Comparison of ENCODE assay signal across 1 cellular context in genomic region chr3:39153977-39154299, GRCh38.
A peak's percentile ranks its signal among the peaks of the same experiment; 100 is the strongest.
TF ChIP-seq lines count a peak whose summit lies in the region.

No MANE protein-coding gene starts in this region.

TF ChIP-seq in K562, 482 proteins besides CTCF, POLR2A, EP300 and RAD21:
- TF ChIP-seq ZC3H4 (CRISPR knock-in tag; IDR thresholded peaks at IDR 0.05; ENCODE audit: borderline replicate concordance) (no peak), ZNF740 (CRISPR knock-in tag; IDR thresholded peaks at IDR 0.05) (no peak), ZNF740 (tag; IDR thresholded peaks at IDR 0.05) (0 out of 4 replicates have a peak, but pooled peaks of 1 of the 2 experiments have one; percentile 7), EGR1 (conservative IDR thresholded peaks at IDR 0.05) (0 out of 2 replicates have a peak, but pooled peaks have one; percentile 0), HDAC3 (IDR thresholded peaks at IDR 0.05; ENCODE audit: borderline replicate concordance, partially characterized antibody) (peak; percentile 28), NR2C2 (CRISPR knock-in tag; IDR thresholded peaks at IDR 0.05) (no peak), NR2C2 (tag; IDR thresholded peaks at IDR 0.05) (peak; percentile 37; the same call in 1 of the 2 replicates), RUNX1 (IDR thresholded peaks at IDR 0.05; ENCODE audit: low read depth) (no peak), ZNF277 (CRISPR knock-in tag; IDR thresholded peaks at IDR 0.05; ENCODE audit: borderline replicate concordance) (no peak), NUFIP1 (IDR thresholded peaks at IDR 0.05; ENCODE audit: partially characterized antibody) (no peak), CHD4 (IDR thresholded peaks at IDR 0.05; ENCODE audit: insufficient read depth, insufficient replicate concordance, low read depth, low read length, poor library complexity, severe bottlenecking) (peak; percentile 93), SAP30 (IDR thresholded peaks at IDR 0.05; ENCODE audit: borderline replicate concordance, insufficient read depth, low read depth, low read length, poor library complexity, severe bottlenecking) (peak; percentile 14), ZNF699 (CRISPR knock-in tag; IDR thresholded peaks at IDR 0.05; ENCODE audit: insufficient replicate concordance) (no peak), ZNF384 (IDR thresholded peaks at IDR 0.05; ENCODE audit: low read depth, low read length) (no peak), POLR2H (tag; IDR thresholded peaks at IDR 0.05; ENCODE audit: low read depth) (peak; percentile 59; the same call in 1 of the 2 replicates), SMARCE1 (IDR thresholded peaks at IDR 0.05) (no peak)
